Comparison of ENCODE assay signal across 3 cellular contexts in genomic region chr3:76864375-76864774, GRCh38.
"Had no signal": no experiment of that assay in that cellular context is flagged by ENCODE, and none has a peak within 500 bp of the region (broad histone marks: within the 10 kb centered on the region; RNA-seq: fewer than 3 reads in every experiment).

No MANE protein-coding gene starts in this region.

- H3K4me3 ChIP-seq: GM12878 had no signal

- DNase-seq: GDM1, GF-D8 had no signal
